In genomic region chr16:89507219-89507833, GRCh38 we compare ENCODE assay signal across 8 cellular contexts. TPM values are rescaled to one million over a fixed set of nuclear protein-coding genes. Genes with fewer than 3 reads are reported as not detected.
DNase-seq lines count a peak whose midpoint lies in the region; ATAC-seq, FAIRE-seq and TF ChIP-seq lines count a peak whose summit lies in the region.

No MANE protein-coding gene starts in this region.

- TF ChIP-seq CTCF in KMS-11 (conservative IDR thresholded peaks at IDR 0.05; ENCODE audit: low read depth, low read length) (no peak), cardiac fibroblast (IDR thresholded peaks at IDR 0.05; ENCODE audit: low read depth, low read length) (no peak), vagina (IDR thresholded peaks at IDR 0.05) (no peak)

- peaks cover 5% of the 10 kb centered on the region for H3K36me3 Mint-ChIP-seq in memory B cell

- peaks cover 10% of the 10 kb centered on the region for H3K4me1 Mint-ChIP-seq in memory B cell

- H3K79me2 ChIP-seq in KMS-11 (ENCODE audit: insufficient read depth, low read depth): peaks cover 37% of the 10 kb centered on the region

- H3K9me3 ChIP-seq in vagina: no peaks in the 10 kb centered on the region

- H3K4me2 ChIP-seq in KMS-11: peak overlapping the region; percentile 72

- no peaks in the 10 kb centered on the region for H3K9me3 Mint-ChIP-seq in memory B cell

- no peak overlapping the region for H3K4me3 ChIP-seq in KMS-11 (IDR thresholded peaks at IDR 0.05; ENCODE audit: insufficient read depth, low read depth, low read length)
- peak overlapping the region; percentile 73 to 82 for H3K4me3 ChIP-seq in cardiac fibroblast (replicated peaks in 1 of 2; ENCODE audit: low read depth in 2 of 2, low read length in 2 of 2)
- H3K4me3 ChIP-seq in vagina: peak overlapping the region; percentile 81 to 98

- H3K4me3 Mint-ChIP-seq in memory B cell: peak overlapping the region; percentile 83

- no peaks in the 10 kb centered on the region for H3K27me3 Mint-ChIP-seq in memory B cell

- H3K27ac ChIP-seq in KMS-11 (peak overlapping the region; percentile 81), vagina (peak overlapping the region; percentile 85)

- FAIRE-seq in GM12892 (lab: Jason Lieb, UNC): peak; percentile 36

- H3K27ac Mint-ChIP-seq in memory B cell: no peak overlapping the region

- H2AFZ ChIP-seq in KMS-11 (ENCODE audit: low read depth): peak overlapping the region; percentile 95

- H3K27me3 ChIP-seq in KMS-11 (ENCODE audit: insufficient read depth, low read depth): no peaks in the 10 kb centered on the region
- H3K27me3 ChIP-seq in vagina: no peaks in the 10 kb centered on the region

- ATAC-seq in memory B cell (ENCODE audit: low read depth) (no peak), HG02870 (IDR thresholded peaks at IDR 0.05; ENCODE audit: unreplicated experiment) (no peak)

- H3K36me3 ChIP-seq in KMS-11 (ENCODE audit: insufficient read depth) (peaks cover 5% of the 10 kb centered on the region; the same call in 1 of the 2 replicates), vagina (peaks cover 0 to 19% of the 10 kb centered on the region in 2 donors)

- peaks cover 16% of the 10 kb centered on the region for H3K4me1 ChIP-seq in KMS-11 (ENCODE audit: low read depth, poor library complexity, severe bottlenecking)
- peaks cover 50% of the 10 kb centered on the region for H3K4me1 ChIP-seq in vagina

- no peaks in the 10 kb centered on the region for H4K20me1 ChIP-seq in KMS-11 (ENCODE audit: insufficient read depth)

- TF ChIP-seq POLR2A in GM12892 (IDR thresholded peaks at IDR 0.05; ENCODE audit: low read depth, low read length) (no peak), vagina (IDR thresholded peaks at IDR 0.05) (no peak)

- intact Hi-C loops in vagina (cut with DNase I): loop anchor here (5.0 kb wide), 1 partner anchor 185 kb away; no protein-coding TSS in a partner anchor

- peak overlapping the region; percentile 90 for H3K9ac ChIP-seq in KMS-11

- DNase-seq in GM12892 (ENCODE audit: insufficient read length) (no peak), cardiac fibroblast (ENCODE audit: low read depth in 2 of 2) (peak in 1 of 2 donors; percentile 18), memory B cell (ENCODE audit: low spot score in 2 of 2) (no peak), vagina (ENCODE audit: extremely low spot score in 2 of 2) (no peak), AG20443 (ENCODE audit: low spot score) (no peak), NCI-H510A treated with DMSO at 0.1 percent for 48 hours (lab: John Stamatoyannopoulos, UW) (no peak)

RNA-seq across cellular contexts. Expression of gene SPG7, which starts 0.9 kb away (rescaled TPM):
- polyA plus RNA-seq in GM12892 (2012; ENCODE audit: missing spikeins): 80.0 TPM
- 119 TPM for total RNA-seq in vagina

RNA-seq across cellular contexts. Expression of gene ANKRD11, which starts 17.0 kb away (rescaled TPM):
- polyA plus RNA-seq in GM12892 (2012; ENCODE audit: missing spikeins): 48.7 TPM
- total RNA-seq in vagina: 135 TPM

RNA-seq across cellular contexts. Expression of gene RPL13, which starts 53.2 kb away (rescaled TPM):
- polyA plus RNA-seq in GM12892 (2012; ENCODE audit: missing spikeins): 4,006 TPM
- 8,204 TPM for total RNA-seq in vagina
